In the genomic region with DNA sequence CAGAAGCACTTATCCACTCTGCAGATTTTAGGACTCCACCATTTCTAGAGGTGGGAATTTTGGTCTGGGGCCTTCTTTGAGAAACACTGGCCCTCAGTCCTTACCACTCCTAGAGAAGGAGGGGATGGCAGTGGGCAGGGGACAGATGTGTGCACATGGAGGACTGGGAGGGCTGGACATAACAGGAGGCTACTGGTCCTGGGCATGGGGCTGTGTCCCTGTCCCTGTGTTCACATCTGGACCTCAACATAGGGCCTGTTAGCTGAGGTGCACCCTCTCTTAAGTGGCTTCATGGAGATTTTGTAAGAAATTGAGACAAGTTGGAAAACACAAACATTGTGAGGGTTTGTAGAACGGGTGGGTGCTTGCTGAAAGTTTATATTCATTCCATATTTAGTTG, we compare ENCODE assay signal across 17 cellular contexts.
DNase-seq lines count a peak whose midpoint lies in the region; ATAC-seq, FAIRE-seq and TF ChIP-seq lines count a peak whose summit lies in the region.
"Had no signal": no experiment of that assay in that cellular context is flagged by ENCODE, and none has a peak within 500 bp of the region (broad histone marks: within the 10 kb centered on the region; RNA-seq: fewer than 3 reads in every experiment).

No MANE protein-coding gene starts in this region.

- in situ Hi-C loops in GM12878 (cut with MboI) (no loop called here), GM13977 (cut with MboI; ENCODE audit: low pct_unique_long_range_greater_than_20kb, low sequenced_read_pairs, unreplicated experiment) (no loop called here)

- H3K27ac Mint-ChIP-seq in Calu3 (ENCODE audit: unreplicated experiment) (peak overlapping the region; percentile 75), glutamatergic neuron (ENCODE audit: unreplicated experiment) (no peak overlapping the region)
- H3K27ac Mint-ChIP-seq: nephron progenitor cell had no signal

- TF ChIP-seq POLR2A in GM12878 (IDR thresholded peaks at IDR 0.05; ENCODE audit: low read depth, low read length): 0 out of 2 replicates have a peak, but pooled peaks have one; percentile 45

- ATAC-seq in GM19351 (IDR thresholded peaks at IDR 0.05; ENCODE audit: unreplicated experiment): peak; percentile 14
- ATAC-seq in HG03135 (IDR thresholded peaks at IDR 0.05; ENCODE audit: unreplicated experiment): peak; percentile 12
- peak; percentile 42 for ATAC-seq in GM12878
- ATAC-seq in HG02852 (IDR thresholded peaks at IDR 0.05; ENCODE audit: unreplicated experiment): no peak

- no peaks in the 10 kb centered on the region; the same call in 1 of the 3 replicates for H3K9me3 ChIP-seq in GM12878 (replicated peaks; ENCODE audit: control insufficient read depth, insufficient read depth, low read length)

- CTCF ChIA-PET in Calu3 (lab: Charles Lee): interaction anchor here (0.6 kb wide), 1 partner anchor 470 kb away, joined by 4 read pairs; no protein-coding TSS in a partner anchor
- CTCF ChIA-PET in GM12878 (lab: Yijun Ruan, JAX): no interaction called here

- intact Hi-C loops in Calu3 (cut with micrococcal nuclease; ENCODE audit: unreplicated experiment): no loop called here
- intact Hi-C loops in GM12878 (cut with micrococcal nuclease; ENCODE audit: unreplicated experiment): loop anchor here (5.0 kb wide), 1 partner anchor 103 kb away; a partner anchor contains a TSS

- peaks cover 55% of the 10 kb centered on the region for H3K36me3 Mint-ChIP-seq in Calu3 (ENCODE audit: insufficient read depth, unreplicated experiment)
- peaks cover 4% of the 10 kb centered on the region for H3K36me3 Mint-ChIP-seq in glutamatergic neuron (ENCODE audit: unreplicated experiment)

- H3K27me3 ChIP-seq in GM12878 (replicated peaks in 1 of 2; ENCODE audit: control insufficient read depth in 2 of 2, insufficient read depth in 2 of 2, low read length in 1 of 2): no peaks in the 10 kb centered on the region

- H3K4me1 ChIP-seq in GM12878 (ENCODE audit: control insufficient read depth, insufficient read depth, low read length): peaks cover 69% of the 10 kb centered on the region

- H3K79me2 ChIP-seq in GM12878 (ENCODE audit: control insufficient read depth, insufficient read depth, low read length): peaks cover 45% of the 10 kb centered on the region

- H3K4me3 ChIP-seq in GM12878: peak overlapping the region; percentile 9; the same call in 1 of the 2 replicates

- no peak for FAIRE-seq in GM12878 (lab: Jason Lieb, UNC)

- H2AFZ ChIP-seq in GM12878 (ENCODE audit: control insufficient read depth, low read depth, low read length): no peak overlapping the region; the same call in 1 of the 2 replicates

- POLR2A ChIA-PET in GM12878 (lab: Charles Lee): no interaction called here

- peak overlapping the region; percentile 100 for H3K27ac ChIP-seq in GM12878 (ENCODE audit: control insufficient read depth, insufficient read depth)

- peak overlapping the region; percentile 95 for H3K4me2 ChIP-seq in GM12878 (ENCODE audit: control insufficient read depth, insufficient read depth)

- H4K20me1 ChIP-seq in GM12878 (ENCODE audit: control insufficient read depth, insufficient read depth): no peaks in the 10 kb centered on the region

- DNase-seq in Calu3 (no peak), GM12878 (ENCODE audit: low read depth, low spot score) (no peak), GM13977 (ENCODE audit: low spot score) (no peak), NCI-H510A (lab: John Stamatoyannopoulos, UW) (no peak), glutamatergic neuron (no peak)
- DNase-seq: activated CD4-positive, alpha-beta T cell treated with anti-CD3 and anti-CD28 coated beads, Interleukin-2, amount 50 U/mL, for 4 hours; activated CD8-positive, alpha-beta memory T cell treated with anti-CD3 and anti-CD28 coated beads, Interleukin-2, amount 50 U/mL, for 48 hours; activated gamma-delta T cell; NCI-H1048; NCI-H524 treated with DMSO at 0.1 percent for 48 hours; nephron progenitor cell; T-helper 1 cell had no signal

- H3K9me3 Mint-ChIP-seq in Calu3 (ENCODE audit: low read depth, unreplicated experiment) (no peaks in the 10 kb centered on the region), glutamatergic neuron (ENCODE audit: unreplicated experiment) (no peaks in the 10 kb centered on the region)

- BruUV-seq in Calu3 (replicated peaks; lab: Mats Ljungman, UMichigan) (no TSS peak), GM12878 (replicated peaks; lab: Mats Ljungman, UMichigan) (TSS peak; percentile 62)

- H3K4me3 Mint-ChIP-seq in Calu3 (ENCODE audit: low read depth, unreplicated experiment) (no peak overlapping the region), glutamatergic neuron (ENCODE audit: unreplicated experiment) (no peak overlapping the region)
- H3K4me3 Mint-ChIP-seq: brain, CD14-positive monocyte, nephron progenitor cell had no signal

- no peak for TF ChIP-seq EP300 in GM12878 (IDR thresholded peaks at IDR 0.05; ENCODE audit: borderline replicate concordance in 1 of 2, control insufficient read depth in 1 of 2, low read depth in 2 of 2, low read length in 2 of 2)

- H3K27me3 Mint-ChIP-seq in Calu3 (ENCODE audit: unreplicated experiment) (no peaks in the 10 kb centered on the region), glutamatergic neuron (ENCODE audit: unreplicated experiment) (no peaks in the 10 kb centered on the region)
- H3K27me3 Mint-ChIP-seq: brain had no signal

- WGBS in GM12878 (ENCODE audit: insufficient coverage, insufficient replicate concordance, low lambda C conversion rate, missing lambda C conversion rate): 0% methylated on average over 1 of the region's 1 CpG

- TF ChIP-seq CTCF in Calu3 (IDR thresholded peaks at IDR 0.05; ENCODE audit: unreplicated experiment) (no peak), GM12878 (IDR thresholded peaks at IDR 0.05 in 2 of 3, conservative IDR thresholded peaks at IDR 0.05 in 1 of 3; ENCODE audit: control insufficient read depth in 2 of 3, extremely low read depth in 1 of 3, insufficient read depth in 1 of 3, low read depth in 3 of 3, low read length in 3 of 3) (no peak), GM13977 (IDR thresholded peaks at IDR 0.05; ENCODE audit: extremely low read depth, insufficient read depth, missing control alignments) (no peak), glutamatergic neuron (IDR thresholded peaks at IDR 0.05; ENCODE audit: partially characterized antibody, unreplicated experiment) (no peak)

- TF ChIP-seq RAD21 in GM12878 (IDR thresholded peaks at IDR 0.05; ENCODE audit: insufficient read depth, low read depth, low read length): no peak

- peak overlapping the region; percentile 90 for H3K9ac ChIP-seq in GM12878 (ENCODE audit: control insufficient read depth, insufficient read depth, low read length)

- RAD21 ChIA-PET in GM12878 (lab: Charles Lee; ENCODE audit: unreplicated experiment): no interaction called here

- H3K4me1 Mint-ChIP-seq in Calu3 (ENCODE audit: low read depth, unreplicated experiment) (peaks cover 72% of the 10 kb centered on the region), glutamatergic neuron (ENCODE audit: low read depth, unreplicated experiment) (peaks cover 10% of the 10 kb centered on the region)

- H3K36me3 ChIP-seq in GM12878 (ENCODE audit: control insufficient read depth in 2 of 2, insufficient read depth in 2 of 2, low read length in 1 of 2): peaks cover 4 to 10% of the 10 kb centered on the region in 2 experiments

- SMC1A ChIA-PET in GM12878 (lab: Charles Lee; ENCODE audit: uncharacterized antibody, unreplicated experiment): no interaction called here

TF ChIP-seq in GM12878, 131 proteins besides CTCF, POLR2A, EP300 and RAD21:
- TF ChIP-seq SMARCA5 (IDR thresholded peaks at IDR 0.05) (peak; percentile 44), MTA3 (IDR thresholded peaks at IDR 0.05; ENCODE audit: borderline replicate concordance, low read length) (0 out of 2 replicates have a peak, but pooled peaks have one; percentile 6), POLR2AphosphoS2 (IDR thresholded peaks at IDR 0.05; ENCODE audit: low read depth, low read length) (0 out of 2 replicates have a peak, but pooled peaks have one; percentile 38), STAT1 (conservative IDR thresholded peaks at IDR 0.05) (no peak), YY1 (IDR thresholded peaks at IDR 0.05; ENCODE audit: low read depth, low read length) (no peak)
